Comparison of ENCODE assay signal across 2 cellular contexts in the genomic region with DNA sequence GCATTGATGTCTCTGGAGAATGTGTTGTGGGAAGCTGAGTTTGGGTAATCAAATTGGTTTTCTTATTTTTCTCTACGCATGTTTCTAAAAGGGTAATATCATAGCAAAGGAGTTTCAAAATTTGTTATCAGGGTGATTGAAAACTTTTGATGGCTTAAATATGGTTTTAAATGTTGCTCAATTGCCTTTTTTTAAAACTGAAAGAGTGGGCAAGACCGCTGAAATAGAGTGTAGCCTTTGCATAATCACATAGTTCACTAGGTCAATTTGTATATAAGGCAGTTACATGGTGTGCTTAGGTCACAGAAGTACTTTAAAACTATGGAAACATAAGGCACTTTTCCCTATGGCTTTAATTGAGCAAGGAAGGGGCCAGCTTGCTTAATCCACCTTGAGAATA.
TF ChIP-seq lines count a peak whose summit lies in the region.

No MANE protein-coding gene starts in this region.

TF ChIP-seq in H1, 55 proteins besides CTCF, POLR2A, EP300 and RAD21:
- TF ChIP-seq TAF7 (optimal IDR thresholded peaks at IDR 0.05; ENCODE audit: borderline replicate concordance, low read depth, low read length) = no peak
- no peak for TF ChIP-seq YY1 (IDR thresholded peaks at IDR 0.05; ENCODE audit: low read depth, low read length)
- no peak for TF ChIP-seq SP1 (IDR thresholded peaks at IDR 0.05; ENCODE audit: low read depth, low read length)
- TF ChIP-seq HDAC6 (IDR thresholded peaks at IDR 0.05; ENCODE audit: low read depth, low read length) = no peak
- TF ChIP-seq KDM4A (IDR thresholded peaks at IDR 0.05; ENCODE audit: low read depth, low read length, severe bottlenecking) = no peak
- TF ChIP-seq, protein P1, sequence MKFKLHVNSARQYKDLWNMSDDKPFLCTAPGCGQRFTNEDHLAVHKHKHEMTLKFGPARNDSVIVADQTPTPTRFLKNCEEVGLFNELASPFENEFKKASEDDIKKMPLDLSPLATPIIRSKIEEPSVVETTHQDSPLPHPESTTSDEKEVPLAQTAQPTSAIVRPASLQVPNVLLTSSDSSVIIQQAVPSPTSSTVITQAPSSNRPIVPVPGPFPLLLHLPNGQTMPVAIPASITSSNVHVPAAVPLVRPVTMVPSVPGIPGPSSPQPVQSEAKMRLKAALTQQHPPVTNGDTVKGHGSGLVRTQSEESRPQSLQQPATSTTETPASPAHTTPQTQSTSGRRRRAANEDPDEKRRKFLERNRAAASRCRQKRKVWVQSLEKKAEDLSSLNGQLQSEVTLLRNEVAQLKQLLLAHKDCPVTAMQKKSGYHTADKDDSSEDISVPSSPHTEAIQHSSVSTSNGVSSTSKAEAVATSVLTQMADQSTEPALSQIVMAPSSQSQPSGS (IDR thresholded peaks at IDR 0.05; ENCODE audit: low read length) = no peak
- no peak for TF ChIP-seq POU5F1 (IDR thresholded peaks at IDR 0.05; ENCODE audit: low read depth, low read length)
- no peak for TF ChIP-seq SRF (IDR thresholded peaks at IDR 0.05; ENCODE audit: low read depth, low read length)

TF ChIP-seq in neural cell, 6 proteins besides CTCF, POLR2A, EP300 and RAD21 (continued from another document):
- TF ChIP-seq EZH2 (IDR thresholded peaks at IDR 0.05; ENCODE audit: borderline replicate concordance, insufficient read depth, low read length, poor library complexity, severe bottlenecking) = no peak
- TF ChIP-seq, protein P2, sequence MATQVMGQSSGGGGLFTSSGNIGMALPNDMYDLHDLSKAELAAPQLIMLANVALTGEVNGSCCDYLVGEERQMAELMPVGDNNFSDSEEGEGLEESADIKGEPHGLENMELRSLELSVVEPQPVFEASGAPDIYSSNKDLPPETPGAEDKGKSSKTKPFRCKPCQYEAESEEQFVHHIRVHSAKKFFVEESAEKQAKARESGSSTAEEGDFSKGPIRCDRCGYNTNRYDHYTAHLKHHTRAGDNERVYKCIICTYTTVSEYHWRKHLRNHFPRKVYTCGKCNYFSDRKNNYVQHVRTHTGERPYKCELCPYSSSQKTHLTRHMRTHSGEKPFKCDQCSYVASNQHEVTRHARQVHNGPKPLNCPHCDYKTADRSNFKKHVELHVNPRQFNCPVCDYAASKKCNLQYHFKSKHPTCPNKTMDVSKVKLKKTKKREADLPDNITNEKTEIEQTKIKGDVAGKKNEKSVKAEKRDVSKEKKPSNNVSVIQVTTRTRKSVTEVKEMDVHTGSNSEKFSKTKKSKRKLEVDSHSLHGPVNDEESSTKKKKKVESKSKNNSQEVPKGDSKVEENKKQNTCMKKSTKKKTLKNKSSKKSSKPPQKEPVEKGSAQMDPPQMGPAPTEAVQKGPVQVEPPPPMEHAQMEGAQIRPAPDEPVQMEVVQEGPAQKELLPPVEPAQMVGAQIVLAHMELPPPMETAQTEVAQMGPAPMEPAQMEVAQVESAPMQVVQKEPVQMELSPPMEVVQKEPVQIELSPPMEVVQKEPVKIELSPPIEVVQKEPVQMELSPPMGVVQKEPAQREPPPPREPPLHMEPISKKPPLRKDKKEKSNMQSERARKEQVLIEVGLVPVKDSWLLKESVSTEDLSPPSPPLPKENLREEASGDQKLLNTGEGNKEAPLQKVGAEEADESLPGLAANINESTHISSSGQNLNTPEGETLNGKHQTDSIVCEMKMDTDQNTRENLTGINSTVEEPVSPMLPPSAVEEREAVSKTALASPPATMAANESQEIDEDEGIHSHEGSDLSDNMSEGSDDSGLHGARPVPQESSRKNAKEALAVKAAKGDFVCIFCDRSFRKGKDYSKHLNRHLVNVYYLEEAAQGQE (IDR thresholded peaks at IDR 0.05; ENCODE audit: borderline replicate concordance) = no peak
- TF ChIP-seq TAF1 (IDR thresholded peaks at IDR 0.05; ENCODE audit: low read depth) = no peak
- no peak for TF ChIP-seq MXI1 (conservative IDR thresholded peaks at IDR 0.05; ENCODE audit: poor library complexity, severe bottlenecking)
- no peak for TF ChIP-seq POLR2AphosphoS5 (IDR thresholded peaks at IDR 0.05)
